ENCODE assay signal across 1 cellular context in genomic region chr19:18557474-18558201, GRCh38.
TF ChIP-seq lines count a peak whose summit lies in the region.

KXD1 (plus strand) TSS chr19:18557870; CDS start chr19:18562057, 4,187 bp downstream.

TF ChIP-seq in HepG2, 621 proteins besides CTCF, POLR2A, EP300 and RAD21 (continued from another document and continues in another):
- TF ChIP-seq ZNF800 (CRISPR knock-in tag; IDR thresholded peaks at IDR 0.05) (0 out of 2 replicates have a peak, but pooled peaks have one; percentile 37), ZNF597 (CRISPR knock-in tag; IDR thresholded peaks at IDR 0.05) (no peak), CREM (IDR thresholded peaks at IDR 0.05) (peak; percentile 50), CREM (CRISPR knock-in tag; IDR thresholded peaks at IDR 0.05) (no peak), RFX5 (IDR thresholded peaks at IDR 0.05; ENCODE audit: low read depth, low read length) (peak; percentile 57; the same call in 1 of the 2 replicates), ZNF770 (CRISPR knock-in tag; IDR thresholded peaks at IDR 0.05) (peak; percentile 31; the same call in 1 of the 2 replicates), RFX3 (CRISPR knock-in tag; IDR thresholded peaks at IDR 0.05) (no peak), KDM5A (IDR thresholded peaks at IDR 0.05; ENCODE audit: borderline replicate concordance, low read length) (peak; percentile 58; the same call in 1 of the 2 replicates), RNF219 (CRISPR knock-in tag; IDR thresholded peaks at IDR 0.05) (no peak), THRA (CRISPR knock-in tag; IDR thresholded peaks at IDR 0.05; ENCODE audit: borderline replicate concordance) (no peak; the same call in 1 of the 2 replicates), ZNF746 (CRISPR knock-in tag; IDR thresholded peaks at IDR 0.05) (no peak), MYNN (CRISPR knock-in tag; IDR thresholded peaks at IDR 0.05; ENCODE audit: low read depth) (no peak), ZNF781 (CRISPR knock-in tag; IDR thresholded peaks at IDR 0.05; ENCODE audit: borderline replicate concordance, not compliant biosample characterization) (no peak), ZNF30 (CRISPR knock-in tag; IDR thresholded peaks at IDR 0.05) (no peak), GZF1 (CRISPR knock-in tag; IDR thresholded peaks at IDR 0.05) (no peak), ZBTB20 (CRISPR knock-in tag; IDR thresholded peaks at IDR 0.05; ENCODE audit: borderline replicate concordance, low read depth) (peak; percentile 69; the same call in 1 of the 2 replicates), KDM1A (CRISPR knock-in tag; IDR thresholded peaks at IDR 0.05) (peak; percentile 100), PAX8 (CRISPR knock-in tag; IDR thresholded peaks at IDR 0.05; ENCODE audit: borderline replicate concordance) (no peak), CBX5 (CRISPR knock-in tag; IDR thresholded peaks at IDR 0.05; ENCODE audit: borderline replicate concordance) (no peak), ZFP1 (CRISPR knock-in tag; IDR thresholded peaks at IDR 0.05) (no peak), CENPX (CRISPR knock-in tag; IDR thresholded peaks at IDR 0.05) (no peak), CHCHD3 (CRISPR knock-in tag; IDR thresholded peaks at IDR 0.05) (no peak), ZBTB10 (CRISPR knock-in tag; IDR thresholded peaks at IDR 0.05; ENCODE audit: borderline replicate concordance) (no peak), ARID5B (CRISPR knock-in tag; IDR thresholded peaks at IDR 0.05) (peak; percentile 55), ZNF282 (IDR thresholded peaks at IDR 0.05; ENCODE audit: partially characterized antibody) (no peak), HOXD1 (CRISPR knock-in tag; IDR thresholded peaks at IDR 0.05) (no peak), ZNF121 (CRISPR knock-in tag; IDR thresholded peaks at IDR 0.05) (0 out of 2 replicates have a peak, but pooled peaks have one; percentile 49), ZNF724P (CRISPR knock-in tag; IDR thresholded peaks at IDR 0.05; ENCODE audit: borderline replicate concordance) (no peak), NR2C2 (CRISPR knock-in tag; IDR thresholded peaks at IDR 0.05; ENCODE audit: borderline replicate concordance) (peak; percentile 51; the same call in 1 of the 2 replicates), KLF12 (CRISPR knock-in tag; IDR thresholded peaks at IDR 0.05; ENCODE audit: borderline replicate concordance) (0 out of 2 replicates have a peak, but pooled peaks have one; percentile 28), SRSF4 (IDR thresholded peaks at IDR 0.05; ENCODE audit: low read depth, low read length, poor library complexity, severe bottlenecking) (no peak), FOXA3 (CRISPR knock-in tag; IDR thresholded peaks at IDR 0.05) (no peak; the same call in 1 of the 2 replicates), BRCA1 (CRISPR knock-in tag; IDR thresholded peaks at IDR 0.05) (no peak), ZNF792 (CRISPR knock-in tag; IDR thresholded peaks at IDR 0.05) (no peak), ZFP36L2 (CRISPR knock-in tag; IDR thresholded peaks at IDR 0.05) (no peak), NCOA1 (CRISPR knock-in tag; IDR thresholded peaks at IDR 0.05) (no peak), ZNF337 (CRISPR knock-in tag; IDR thresholded peaks at IDR 0.05; ENCODE audit: borderline replicate concordance, low read depth) (no peak)
- TF ChIP-seq, protein P1, sequence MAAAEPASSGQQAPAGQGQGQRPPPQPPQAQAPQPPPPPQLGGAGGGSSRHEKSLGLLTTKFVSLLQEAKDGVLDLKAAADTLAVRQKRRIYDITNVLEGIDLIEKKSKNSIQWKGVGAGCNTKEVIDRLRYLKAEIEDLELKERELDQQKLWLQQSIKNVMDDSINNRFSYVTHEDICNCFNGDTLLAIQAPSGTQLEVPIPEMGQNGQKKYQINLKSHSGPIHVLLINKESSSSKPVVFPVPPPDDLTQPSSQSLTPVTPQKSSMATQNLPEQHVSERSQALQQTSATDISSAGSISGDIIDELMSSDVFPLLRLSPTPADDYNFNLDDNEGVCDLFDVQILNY (CRISPR knock-in tag; conservative IDR thresholded peaks at IDR 0.05) = peak; percentile 52; the same call in 1 of the 2 replicates
- TF ChIP-seq, protein P2, sequence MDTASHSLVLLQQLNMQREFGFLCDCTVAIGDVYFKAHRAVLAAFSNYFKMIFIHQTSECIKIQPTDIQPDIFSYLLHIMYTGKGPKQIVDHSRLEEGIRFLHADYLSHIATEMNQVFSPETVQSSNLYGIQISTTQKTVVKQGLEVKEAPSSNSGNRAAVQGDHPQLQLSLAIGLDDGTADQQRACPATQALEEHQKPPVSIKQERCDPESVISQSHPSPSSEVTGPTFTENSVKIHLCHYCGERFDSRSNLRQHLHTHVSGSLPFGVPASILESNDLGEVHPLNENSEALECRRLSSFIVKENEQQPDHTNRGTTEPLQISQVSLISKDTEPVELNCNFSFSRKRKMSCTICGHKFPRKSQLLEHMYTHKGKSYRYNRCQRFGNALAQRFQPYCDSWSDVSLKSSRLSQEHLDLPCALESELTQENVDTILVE (CRISPR knock-in tag; IDR thresholded peaks at IDR 0.05) = peak; percentile 84; the same call in 1 of the 2 replicates
- TF ChIP-seq, protein P3, sequence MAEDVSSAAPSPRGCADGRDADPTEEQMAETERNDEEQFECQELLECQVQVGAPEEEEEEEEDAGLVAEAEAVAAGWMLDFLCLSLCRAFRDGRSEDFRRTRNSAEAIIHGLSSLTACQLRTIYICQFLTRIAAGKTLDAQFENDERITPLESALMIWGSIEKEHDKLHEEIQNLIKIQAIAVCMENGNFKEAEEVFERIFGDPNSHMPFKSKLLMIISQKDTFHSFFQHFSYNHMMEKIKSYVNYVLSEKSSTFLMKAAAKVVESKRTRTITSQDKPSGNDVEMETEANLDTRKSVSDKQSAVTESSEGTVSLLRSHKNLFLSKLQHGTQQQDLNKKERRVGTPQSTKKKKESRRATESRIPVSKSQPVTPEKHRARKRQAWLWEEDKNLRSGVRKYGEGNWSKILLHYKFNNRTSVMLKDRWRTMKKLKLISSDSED (CRISPR knock-in tag; IDR thresholded peaks at IDR 0.05) = no peak
